Comparison of ENCODE assay signal across 1 cellular context in genomic region chr2:200863655-200864205, GRCh38.
TF ChIP-seq lines count a peak whose summit lies in the region.

No MANE protein-coding gene starts in this region.

TF ChIP-seq in GM23338, 12 proteins besides CTCF, POLR2A, EP300 and RAD21 (continued from another document):
- TF ChIP-seq, protein P1, sequence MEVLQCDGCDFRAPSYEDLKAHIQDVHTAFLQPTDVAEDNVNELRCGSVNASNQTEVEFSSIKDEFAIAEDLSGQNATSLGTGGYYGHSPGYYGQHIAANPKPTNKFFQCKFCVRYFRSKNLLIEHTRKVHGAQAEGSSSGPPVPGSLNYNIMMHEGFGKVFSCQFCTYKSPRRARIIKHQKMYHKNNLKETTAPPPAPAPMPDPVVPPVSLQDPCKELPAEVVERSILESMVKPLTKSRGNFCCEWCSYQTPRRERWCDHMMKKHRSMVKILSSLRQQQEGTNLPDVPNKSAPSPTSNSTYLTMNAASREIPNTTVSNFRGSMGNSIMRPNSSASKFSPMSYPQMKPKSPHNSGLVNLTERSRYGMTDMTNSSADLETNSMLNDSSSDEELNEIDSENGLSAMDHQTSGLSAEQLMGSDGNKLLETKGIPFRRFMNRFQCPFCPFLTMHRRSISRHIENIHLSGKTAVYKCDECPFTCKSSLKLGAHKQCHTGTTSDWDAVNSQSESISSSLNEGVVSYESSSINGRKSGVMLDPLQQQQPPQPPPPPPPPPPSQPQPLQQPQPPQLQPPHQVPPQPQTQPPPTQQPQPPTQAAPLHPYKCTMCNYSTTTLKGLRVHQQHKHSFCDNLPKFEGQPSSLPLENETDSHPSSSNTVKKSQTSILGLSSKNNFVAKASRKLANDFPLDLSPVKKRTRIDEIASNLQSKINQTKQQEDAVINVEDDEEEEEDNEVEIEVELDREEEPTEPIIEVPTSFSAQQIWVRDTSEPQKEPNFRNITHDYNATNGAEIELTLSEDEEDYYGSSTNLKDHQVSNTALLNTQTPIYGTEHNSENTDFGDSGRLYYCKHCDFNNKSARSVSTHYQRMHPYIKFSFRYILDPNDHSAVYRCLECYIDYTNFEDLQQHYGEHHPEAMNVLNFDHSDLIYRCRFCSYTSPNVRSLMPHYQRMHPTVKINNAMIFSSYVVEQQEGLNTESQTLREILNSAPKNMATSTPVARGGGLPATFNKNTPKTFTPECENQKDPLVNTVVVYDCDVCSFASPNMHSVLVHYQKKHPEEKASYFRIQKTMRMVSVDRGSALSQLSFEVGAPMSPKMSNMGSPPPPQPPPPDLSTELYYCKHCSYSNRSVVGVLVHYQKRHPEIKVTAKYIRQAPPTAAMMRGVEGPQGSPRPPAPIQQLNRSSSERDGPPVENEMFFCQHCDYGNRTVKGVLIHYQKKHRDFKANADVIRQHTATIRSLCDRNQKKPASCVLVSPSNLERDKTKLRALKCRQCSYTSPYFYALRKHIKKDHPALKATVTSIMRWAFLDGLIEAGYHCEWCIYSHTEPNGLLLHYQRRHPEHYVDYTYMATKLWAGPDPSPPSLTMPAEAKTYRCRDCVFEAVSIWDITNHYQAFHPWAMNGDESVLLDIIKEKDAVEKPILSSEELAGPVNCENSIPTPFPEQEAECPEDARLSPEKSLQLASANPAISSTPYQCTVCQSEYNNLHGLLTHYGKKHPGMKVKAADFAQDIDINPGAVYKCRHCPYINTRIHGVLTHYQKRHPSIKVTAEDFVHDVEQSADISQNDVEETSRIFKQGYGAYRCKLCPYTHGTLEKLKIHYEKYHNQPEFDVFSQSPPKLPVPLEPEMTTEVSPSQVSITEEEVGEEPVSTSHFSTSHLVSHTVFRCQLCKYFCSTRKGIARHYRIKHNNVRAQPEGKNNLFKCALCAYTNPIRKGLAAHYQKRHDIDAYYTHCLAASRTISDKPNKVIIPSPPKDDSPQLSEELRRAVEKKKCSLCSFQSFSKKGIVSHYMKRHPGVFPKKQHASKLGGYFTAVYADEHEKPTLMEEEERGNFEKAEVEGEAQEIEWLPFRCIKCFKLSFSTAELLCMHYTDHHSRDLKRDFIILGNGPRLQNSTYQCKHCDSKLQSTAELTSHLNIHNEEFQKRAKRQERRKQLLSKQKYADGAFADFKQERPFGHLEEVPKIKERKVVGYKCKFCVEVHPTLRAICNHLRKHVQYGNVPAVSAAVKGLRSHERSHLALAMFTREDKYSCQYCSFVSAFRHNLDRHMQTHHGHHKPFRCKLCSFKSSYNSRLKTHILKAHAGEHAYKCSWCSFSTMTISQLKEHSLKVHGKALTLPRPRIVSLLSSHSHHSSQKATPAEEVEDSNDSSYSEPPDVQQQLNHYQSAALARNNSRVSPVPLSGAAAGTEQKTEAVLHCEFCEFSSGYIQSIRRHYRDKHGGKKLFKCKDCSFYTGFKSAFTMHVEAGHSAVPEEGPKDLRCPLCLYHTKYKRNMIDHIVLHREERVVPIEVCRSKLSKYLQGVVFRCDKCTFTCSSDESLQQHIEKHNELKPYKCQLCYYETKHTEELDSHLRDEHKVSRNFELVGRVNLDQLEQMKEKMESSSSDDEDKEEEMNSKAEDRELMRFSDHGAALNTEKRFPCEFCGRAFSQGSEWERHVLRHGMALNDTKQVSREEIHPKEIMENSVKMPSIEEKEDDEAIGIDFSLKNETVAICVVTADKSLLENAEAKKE (CRISPR knock-in tag; IDR thresholded peaks at IDR 0.05) = no peak
